ENCODE assay signal across 1 cellular context in the genomic region with DNA sequence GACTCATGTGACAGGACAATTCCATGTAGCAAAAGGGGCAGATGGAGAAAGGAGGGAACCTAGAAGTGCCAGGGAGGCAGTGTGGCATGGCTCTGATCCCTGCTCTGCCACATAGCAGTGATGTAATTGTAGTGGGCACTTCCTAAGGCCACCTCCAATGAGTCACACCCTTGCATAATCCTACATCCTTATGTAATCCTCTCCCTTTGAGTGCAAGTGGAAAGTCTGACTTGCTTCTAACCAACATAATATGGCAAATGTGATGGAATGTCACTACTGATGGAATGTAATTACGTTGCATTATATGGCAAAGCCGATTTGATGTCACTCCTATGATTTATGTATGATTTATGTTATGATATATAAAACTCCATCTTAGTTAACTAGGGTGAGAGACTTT.
TF ChIP-seq lines count a peak whose summit lies in the region.

No MANE protein-coding gene starts in this region.

TF ChIP-seq in HEK293, 187 proteins besides CTCF, POLR2A, EP300 and RAD21 (continued from another document and continues in another):
- TF ChIP-seq ZNF248 (tag by site-specific recombination; IDR thresholded peaks at IDR 0.05) (no peak), WT1 (tag by site-specific recombination; IDR thresholded peaks at IDR 0.05) (no peak), ZNF626 (tag by site-specific recombination; IDR thresholded peaks at IDR 0.05) (no peak), GLI4 (tag by site-specific recombination; IDR thresholded peaks at IDR 0.05) (no peak), ZFP69B (tag by site-specific recombination; IDR thresholded peaks at IDR 0.05) (no peak), ZNF23 (tag by site-specific recombination; IDR thresholded peaks at IDR 0.05; ENCODE audit: borderline replicate concordance) (no peak), ZNF280D (tag by site-specific recombination; IDR thresholded peaks at IDR 0.05) (no peak), ZNF302 (tag by site-specific recombination; IDR thresholded peaks at IDR 0.05; ENCODE audit: low read depth) (no peak), ZFHX2 (tag by site-specific recombination; conservative IDR thresholded peaks at IDR 0.05) (no peak), ZNF223 (tag by site-specific recombination; IDR thresholded peaks at IDR 0.05) (no peak), PRDM1 (tag by site-specific recombination; IDR thresholded peaks at IDR 0.05) (peak; percentile 72), ZNF785 (tag by site-specific recombination; IDR thresholded peaks at IDR 0.05) (no peak), ZNF404 (tag by site-specific recombination; IDR thresholded peaks at IDR 0.05) (no peak), BCL11A (tag by site-specific recombination; IDR thresholded peaks at IDR 0.05; ENCODE audit: low read depth) (no peak), ZNF560 (tag by site-specific recombination; IDR thresholded peaks at IDR 0.05; ENCODE audit: borderline replicate concordance) (no peak), ZNF660 (tag by site-specific recombination; IDR thresholded peaks at IDR 0.05) (no peak), ZNF624 (tag by site-specific recombination; IDR thresholded peaks at IDR 0.05) (no peak), ELK4 (IDR thresholded peaks at IDR 0.05; ENCODE audit: borderline replicate concordance, low read depth, low read length) (no peak), KLF1 (tag by site-specific recombination; IDR thresholded peaks at IDR 0.05) (no peak), ZEB2 (tag by site-specific recombination; IDR thresholded peaks at IDR 0.05) (peak; percentile 82), ZSCAN23 (tag by site-specific recombination; IDR thresholded peaks at IDR 0.05) (no peak), ZNF423 (tag by site-specific recombination; IDR thresholded peaks at IDR 0.05) (no peak), ZNF654 (tag by site-specific recombination; IDR thresholded peaks at IDR 0.05; ENCODE audit: low read depth) (no peak), MZF1 (tag by site-specific recombination; IDR thresholded peaks at IDR 0.05; ENCODE audit: borderline replicate concordance) (no peak), ZNF274 (IDR thresholded peaks at IDR 0.05; ENCODE audit: low read length) (no peak), ZNF274 (tag by site-specific recombination; IDR thresholded peaks at IDR 0.05; ENCODE audit: borderline replicate concordance) (no peak), FEZF1 (tag by site-specific recombination; IDR thresholded peaks at IDR 0.05) (0 out of 2 replicates have a peak, but pooled peaks have one; percentile 42), ZNF391 (tag by site-specific recombination; IDR thresholded peaks at IDR 0.05; ENCODE audit: borderline replicate concordance, low read depth) (no peak), ZNF350 (tag by site-specific recombination; IDR thresholded peaks at IDR 0.05) (no peak), PRDM4 (tag by site-specific recombination; IDR thresholded peaks at IDR 0.05) (no peak), ZNF155 (tag by site-specific recombination; IDR thresholded peaks at IDR 0.05) (no peak), ZNF221 (tag by site-specific recombination; IDR thresholded peaks at IDR 0.05; ENCODE audit: borderline replicate concordance) (no peak), ZNF174 (tag by site-specific recombination; IDR thresholded peaks at IDR 0.05) (no peak), ZFP41 (tag by site-specific recombination; IDR thresholded peaks at IDR 0.05; ENCODE audit: borderline replicate concordance) (no peak), ZNF623 (tag by site-specific recombination; IDR thresholded peaks at IDR 0.05) (no peak), ZNF704 (tag by site-specific recombination; IDR thresholded peaks at IDR 0.05) (no peak), TCF7L2 (IDR thresholded peaks at IDR 0.05; ENCODE audit: borderline replicate concordance, low read depth, low read length) (no peak), ZNF266 (tag by site-specific recombination; IDR thresholded peaks at IDR 0.05; ENCODE audit: low read depth) (no peak), ZNF580 (tag by site-specific recombination; IDR thresholded peaks at IDR 0.05) (no peak), SP2 (tag by site-specific recombination; IDR thresholded peaks at IDR 0.05) (no peak), ZNF549 (tag by site-specific recombination; IDR thresholded peaks at IDR 0.05) (no peak), ZNF488 (tag by site-specific recombination; IDR thresholded peaks at IDR 0.05) (no peak), ZNF324 (tag by site-specific recombination; IDR thresholded peaks at IDR 0.05) (peak; percentile 66; the same call in 1 of the 2 replicates), GLI2 (tag by site-specific recombination; IDR thresholded peaks at IDR 0.05; ENCODE audit: borderline replicate concordance, low read depth) (no peak), KLF16 (tag by site-specific recombination; IDR thresholded peaks at IDR 0.05) (no peak), ZNF76 (tag by site-specific recombination; IDR thresholded peaks at IDR 0.05; ENCODE audit: borderline replicate concordance, low read depth) (no peak), ZBTB8A (tag by site-specific recombination; IDR thresholded peaks at IDR 0.05) (no peak), ZNF311 (tag by site-specific recombination; IDR thresholded peaks at IDR 0.05; ENCODE audit: borderline replicate concordance) (no peak)
- TF ChIP-seq, protein P1, sequence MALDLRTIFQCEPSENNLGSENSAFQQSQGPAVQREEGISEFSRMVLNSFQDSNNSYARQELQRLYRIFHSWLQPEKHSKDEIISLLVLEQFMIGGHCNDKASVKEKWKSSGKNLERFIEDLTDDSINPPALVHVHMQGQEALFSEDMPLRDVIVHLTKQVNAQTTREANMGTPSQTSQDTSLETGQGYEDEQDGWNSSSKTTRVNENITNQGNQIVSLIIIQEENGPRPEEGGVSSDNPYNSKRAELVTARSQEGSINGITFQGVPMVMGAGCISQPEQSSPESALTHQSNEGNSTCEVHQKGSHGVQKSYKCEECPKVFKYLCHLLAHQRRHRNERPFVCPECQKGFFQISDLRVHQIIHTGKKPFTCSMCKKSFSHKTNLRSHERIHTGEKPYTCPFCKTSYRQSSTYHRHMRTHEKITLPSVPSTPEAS (tag by site-specific recombination; IDR thresholded peaks at IDR 0.05), result no peak
- TF ChIP-seq, protein P2, sequence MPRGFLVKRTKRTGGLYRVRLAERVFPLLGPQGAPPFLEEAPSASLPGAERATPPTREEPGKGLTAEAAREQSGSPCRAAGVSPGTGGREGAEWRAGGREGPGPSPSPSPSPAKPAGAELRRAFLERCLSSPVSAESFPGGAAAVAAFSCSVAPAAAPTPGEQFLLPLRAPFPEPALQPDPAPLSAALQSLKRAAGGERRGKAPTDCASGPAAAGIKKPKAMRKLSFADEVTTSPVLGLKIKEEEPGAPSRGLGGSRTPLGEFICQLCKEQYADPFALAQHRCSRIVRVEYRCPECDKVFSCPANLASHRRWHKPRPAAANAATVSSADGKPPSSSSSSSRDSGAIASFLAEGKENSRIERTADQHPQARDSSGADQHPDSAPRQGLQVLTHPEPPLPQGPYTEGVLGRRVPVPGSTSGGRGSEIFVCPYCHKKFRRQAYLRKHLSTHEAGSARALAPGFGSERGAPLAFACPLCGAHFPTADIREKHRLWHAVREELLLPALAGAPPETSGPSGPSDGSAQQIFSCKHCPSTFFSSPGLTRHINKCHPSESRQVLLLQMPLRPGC (tag by site-specific recombination; IDR thresholded peaks at IDR 0.05), result peak; percentile 79
- TF ChIP-seq, protein P3, sequence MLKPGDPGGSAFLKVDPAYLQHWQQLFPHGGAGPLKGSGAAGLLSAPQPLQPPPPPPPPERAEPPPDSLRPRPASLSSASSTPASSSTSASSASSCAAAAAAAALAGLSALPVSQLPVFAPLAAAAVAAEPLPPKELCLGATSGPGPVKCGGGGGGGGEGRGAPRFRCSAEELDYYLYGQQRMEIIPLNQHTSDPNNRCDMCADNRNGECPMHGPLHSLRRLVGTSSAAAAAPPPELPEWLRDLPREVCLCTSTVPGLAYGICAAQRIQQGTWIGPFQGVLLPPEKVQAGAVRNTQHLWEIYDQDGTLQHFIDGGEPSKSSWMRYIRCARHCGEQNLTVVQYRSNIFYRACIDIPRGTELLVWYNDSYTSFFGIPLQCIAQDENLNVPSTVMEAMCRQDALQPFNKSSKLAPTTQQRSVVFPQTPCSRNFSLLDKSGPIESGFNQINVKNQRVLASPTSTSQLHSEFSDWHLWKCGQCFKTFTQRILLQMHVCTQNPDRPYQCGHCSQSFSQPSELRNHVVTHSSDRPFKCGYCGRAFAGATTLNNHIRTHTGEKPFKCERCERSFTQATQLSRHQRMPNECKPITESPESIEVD (tag by site-specific recombination; IDR thresholded peaks at IDR 0.05), result no peak
- TF ChIP-seq, protein P4, sequence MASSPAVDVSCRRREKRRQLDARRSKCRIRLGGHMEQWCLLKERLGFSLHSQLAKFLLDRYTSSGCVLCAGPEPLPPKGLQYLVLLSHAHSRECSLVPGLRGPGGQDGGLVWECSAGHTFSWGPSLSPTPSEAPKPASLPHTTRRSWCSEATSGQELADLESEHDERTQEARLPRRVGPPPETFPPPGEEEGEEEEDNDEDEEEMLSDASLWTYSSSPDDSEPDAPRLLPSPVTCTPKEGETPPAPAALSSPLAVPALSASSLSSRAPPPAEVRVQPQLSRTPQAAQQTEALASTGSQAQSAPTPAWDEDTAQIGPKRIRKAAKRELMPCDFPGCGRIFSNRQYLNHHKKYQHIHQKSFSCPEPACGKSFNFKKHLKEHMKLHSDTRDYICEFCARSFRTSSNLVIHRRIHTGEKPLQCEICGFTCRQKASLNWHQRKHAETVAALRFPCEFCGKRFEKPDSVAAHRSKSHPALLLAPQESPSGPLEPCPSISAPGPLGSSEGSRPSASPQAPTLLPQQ (tag by site-specific recombination; IDR thresholded peaks at IDR 0.05), result peak; percentile 72
